16 cellular contexts compared by ENCODE assay signal in genomic region chr3:72339750-72340025, GRCh38.
DNase-seq lines count a peak whose midpoint lies in the region; ATAC-seq and TF ChIP-seq lines count a peak whose summit lies in the region.
"Had no signal": no experiment of that assay in that cellular context is flagged by ENCODE, and none has a peak within 500 bp of the region (broad histone marks: within the 10 kb centered on the region; RNA-seq: fewer than 3 reads in every experiment).

No MANE protein-coding gene starts in this region.

- no peak overlapping the region for H3K4me3 ChIP-seq in body of pancreas
- no peak overlapping the region for H3K4me3 ChIP-seq in mesodermal cell (ENCODE audit: extremely low read depth, insufficient read depth, low read length, poor library complexity, severe bottlenecking)
- H3K4me3 ChIP-seq in urinary bladder (ENCODE audit: low read depth, low read length): no peak overlapping the region
- H3K4me3 ChIP-seq: ascending aorta, pancreas had no signal

- TF ChIP-seq CTCF in body of pancreas (IDR thresholded peaks at IDR 0.05): no peak

- no peaks in the 10 kb centered on the region for H3K9me3 ChIP-seq in body of pancreas
- peaks cover 4% of the 10 kb centered on the region for H3K9me3 ChIP-seq in mesodermal cell (ENCODE audit: control insufficient read depth, low read length)
- H3K9me3 ChIP-seq: ascending aorta, pancreas had no signal

- DNase-seq in activated effector memory CD4-positive, alpha-beta T cell treated with anti-CD3 and anti-CD28 coated beads, Interleukin-2, amount 50 U/mL, for 16 hours: peak; percentile 49
- no peak for DNase-seq in activated effector memory CD4-positive, alpha-beta T cell treated with Interleukin-2 at 50 U/mL for 16 hours
- DNase-seq in body of pancreas (no peak), NCI-H2171 (lab: John Stamatoyannopoulos, UW) (no peak), NCI-H2196 treated with DMSO at 0.1 percent for 48 hours (lab: John Stamatoyannopoulos, UW; ENCODE audit: unreplicated experiment) (no peak)
- DNase-seq: 8988T; activated naive CD4-positive, alpha-beta T cell treated with anti-CD3 and anti-CD28 coated beads for 36 hours; CD4-positive, CD25-positive, alpha-beta regulatory T cell; NCI-H1436 treated with DMSO at 0.1 percent for 48 hours; NCI-H2171 treated with DMSO at 0.1 percent for 48 hours; stimulated activated CD4-positive, alpha-beta T cell treated with anti-CD3 and anti-CD28 coated beads, Interleukin-4, amount 100 ng/mL, for 4 hours had no signal

- TF ChIP-seq POLR2A in body of pancreas (IDR thresholded peaks at IDR 0.05): no peak

- H3K27ac ChIP-seq in body of pancreas (no peak overlapping the region), mesodermal cell (ENCODE audit: low read depth, low read length, severe bottlenecking) (peak overlapping the region; percentile 78), urinary bladder (ENCODE audit: low read depth) (peak overlapping the region; percentile 28)
- H3K27ac ChIP-seq: pancreas had no signal

- H3K36me3 ChIP-seq in body of pancreas (replicated peaks in 1 of 2; ENCODE audit: insufficient read depth in 1 of 2, low read depth in 2 of 2) (no peaks in the 10 kb centered on the region), mesodermal cell (ENCODE audit: control insufficient read depth, insufficient read depth, low read length) (no peaks in the 10 kb centered on the region), urinary bladder (ENCODE audit: insufficient read depth) (no peaks in the 10 kb centered on the region)
- H3K36me3 ChIP-seq: ascending aorta, pancreas had no signal

- 67 to 81% methylated on average over 4 of the region's 4 CpGs for WGBS in body of pancreas, 2 donors
- 61% methylated on average over 2 of the region's 4 CpGs; no CpG with 5 or more reads in 1 of the 2 experiments for WGBS in mesodermal cell (ENCODE audit: insufficient coverage in 2 of 2), 2 experiments
- WGBS in urinary bladder: 50% methylated on average over 4 of the region's 4 CpGs

- no peaks in the 10 kb centered on the region for H3K27me3 ChIP-seq in body of pancreas
- H3K27me3 ChIP-seq: ascending aorta, pancreas had no signal

- peak; percentile 3 for ATAC-seq in body of pancreas
- no peak for ATAC-seq in GM21360 (IDR thresholded peaks at IDR 0.05; ENCODE audit: unreplicated experiment)

- intact Hi-C loops in body of pancreas (cut with DNase I): no loop called here

- no peaks in the 10 kb centered on the region for H3K4me1 ChIP-seq in body of pancreas
- peaks cover 18% of the 10 kb centered on the region for H3K4me1 ChIP-seq in mesodermal cell (ENCODE audit: control insufficient read depth, insufficient read depth, low read length, poor library complexity, severe bottlenecking)
- no peaks in the 10 kb centered on the region for H3K4me1 ChIP-seq in urinary bladder (ENCODE audit: insufficient read depth)
- H3K4me1 ChIP-seq: pancreas had no signal

Comparison
In these comparisons a context has a peak if more than half of its experiments do, and no peak if none do; other contexts are left out.
1. H3K27ac ChIP-seq: peak in mesodermal cell (single experiment) and urinary bladder (single experiment); none in body of pancreas (0 of 4).